In the genomic region with DNA sequence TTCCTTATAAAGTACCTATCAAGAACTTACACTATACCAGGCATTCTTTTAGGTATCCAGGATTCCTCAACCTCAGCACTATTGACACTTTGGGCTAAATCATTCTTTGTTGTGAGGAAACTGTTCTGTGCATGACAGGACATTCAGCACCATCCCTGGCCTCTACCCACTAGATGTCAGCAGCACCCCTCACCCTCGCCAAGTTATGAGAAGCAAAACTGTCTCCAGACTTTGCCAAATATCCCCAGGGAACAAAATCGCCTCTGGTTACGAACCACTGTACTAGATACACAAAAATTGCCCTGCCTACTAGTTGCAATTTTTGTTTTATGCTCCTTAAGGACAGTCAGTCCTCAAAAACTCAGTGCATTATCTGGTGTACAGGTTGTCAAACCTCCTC, we compare ENCODE assay signal across 19 cellular contexts. TPM values are rescaled to one million over a fixed set of nuclear protein-coding genes. Genes with fewer than 3 reads are reported as not detected.
DNase-seq lines count a peak whose midpoint lies in the region; ATAC-seq and TF ChIP-seq lines count a peak whose summit lies in the region.
"Had no signal": no experiment of that assay in that cellular context is flagged by ENCODE, and none has a peak within 500 bp of the region (broad histone marks: within the 10 kb centered on the region; RNA-seq: fewer than 3 reads in every experiment).

No MANE protein-coding gene starts in this region.

- H3K4me3 ChIP-seq in A673 (ENCODE audit: low read depth, low read length, poor library complexity, severe bottlenecking) (no peak overlapping the region), heart left ventricle (no peak overlapping the region)
- H3K4me3 ChIP-seq: thoracic aorta had no signal

- peak; percentile 52 for DNase-seq in A673 (ENCODE audit: low spot score)
- DNase-seq in H4 (ENCODE audit: low spot score) = peak; percentile 59
- peak; percentile 65 for DNase-seq in SK-MEL-5 (ENCODE audit: low read depth, low spot score)
- peak in 3 of 5 donors; percentile 32 to 60 (median 33) for DNase-seq in heart left ventricle
- DNase-seq in germinal center (ENCODE audit: low spot score) = no peak
- no peak for DNase-seq in NCI-H2227 (lab: John Stamatoyannopoulos, UW; ENCODE audit: unreplicated experiment)
- no peak for DNase-seq in NCI-H526 treated with DMSO at 0.1 percent for 48 hours (lab: John Stamatoyannopoulos, UW)
- DNase-seq: activated CD4-positive, alpha-beta T cell treated with anti-CD3 and anti-CD28 coated beads, Interleukin-2, amount 10 ng/mL, durations not matched to agents 7 days and 5 days; activated T-cell treated with anti-CD3 and anti-CD28 coated beads, Interleukin-2, amount 50 U/mL, for 4 hours; amygdala; DMS153; immature natural killer cell; NCI-H1105; NCI-H446 treated with DMSO at 0.1 percent for 48 hours; stimulated activated CD4-positive, alpha-beta T cell treated with anti-CD3 and anti-CD28 coated beads, Interleukin-15, amount 100 ng/mL, for 24 hours; T-helper 17 cell had no signal

- H3K9me3 ChIP-seq in A673 (ENCODE audit: low read depth, low read length, poor library complexity, severe bottlenecking) (no peaks in the 10 kb centered on the region), heart left ventricle (no peaks in the 10 kb centered on the region)
- H3K9me3 ChIP-seq: thoracic aorta had no signal

- in situ Hi-C loops in SK-MEL-5 (cut with HindIII; ENCODE audit: low pct_unique_long_range_greater_than_20kb, low sequenced_read_pairs) = no loop called here

- no peaks in the 10 kb centered on the region for H3K36me3 ChIP-seq in A673 (ENCODE audit: insufficient read depth, low read length, poor library complexity, severe bottlenecking)
- H3K36me3 ChIP-seq in heart left ventricle = peaks cover 0 to 77% (median 26%) of the 10 kb centered on the region in 9 donors
- H3K36me3 ChIP-seq: thoracic aorta had no signal

- no peaks in the 10 kb centered on the region for H3K4me1 ChIP-seq in A673 (ENCODE audit: insufficient read depth, low read length, poor library complexity, severe bottlenecking)
- H3K4me1 ChIP-seq in heart left ventricle = peaks cover 9 to 86% (median 39%) of the 10 kb centered on the region in 12 donors

- ATAC-seq in heart left ventricle (peak in 3 of 4 donors; percentile 7 to 19 (median 19)), GM18519 (IDR thresholded peaks at IDR 0.05; ENCODE audit: low FRiP score, unreplicated experiment) (no peak)
- ATAC-seq: activated T-cell treated with anti-CD3 and anti-CD28 coated beads, Interleukin-2, amount 50 U/mL, for 4 hours; Panc1; T-helper 17 cell had no signal

- intact Hi-C loops in A673 (cut with micrococcal nuclease; ENCODE audit: unreplicated experiment) (no loop called here), heart left ventricle (cut with DNase I) (loop anchor here in 3 of 10 donors (5.0 to 10.0 kb wide), 3 partner anchors 34 to 137 kb away; partner anchors contain the start of gene PALMD (in 1 of the 3))

- H3K27me3 ChIP-seq in A673 (replicated peaks; ENCODE audit: insufficient read depth, low read depth, low read length, poor library complexity) = no peaks in the 10 kb centered on the region
- no peaks in the 10 kb centered on the region for H3K27me3 ChIP-seq in heart left ventricle

- no peak overlapping the region for H3K27ac ChIP-seq in A673 (ENCODE audit: low read depth, low read length, poor library complexity, severe bottlenecking)
- H3K27ac ChIP-seq in heart left ventricle = peak overlapping the region in 11 of 12 donors; percentile 15 to 64 (median 49)
- H3K27ac ChIP-seq: thoracic aorta had no signal

- POLR2A ChIA-PET in A673 (lab: Charles Lee; ENCODE audit: low non-redundant PET) = no interaction called here

- TF ChIP-seq CTCF in A673 (conservative IDR thresholded peaks at IDR 0.05; ENCODE audit: low read depth, low read length) = peak; percentile 27; the same call in 1 of the 2 replicates
- TF ChIP-seq CTCF in heart left ventricle (IDR thresholded peaks at IDR 0.05) = peak in 3 of 12 donors; percentile 7 to 35 (median 13)

- no peak for TF ChIP-seq POLR2A in heart left ventricle (IDR thresholded peaks at IDR 0.05)

- CTCF ChIA-PET in A673 (lab: Charles Lee) = interaction anchor here (0.7 kb wide), 1 partner anchor 25 kb away, joined by 5 read pairs; no protein-coding TSS in a partner anchor

- WGBS in heart left ventricle, 4 donors = 45 to 64% (median 53%) methylated on average over 3 of the region's 3 CpGs

- BruUV-seq in A673 (replicated peaks; lab: Mats Ljungman, UMichigan) = no TSS peak

RNA-seq across cellular contexts. Expression of gene PALMD, which starts 35.7 kb away (rescaled TPM):
- total RNA-seq in A673 (2021) (not detected in 2 replicates), heart left ventricle (100 to 1,000 TPM in 7 of 9 donors, 10 to 100 TPM in 2; 74.0 to 236 (median 120) TPM)
- total RNA-seq in H4 (2014; rRNA removed; shearing (Covaris generic)) = 0.21 TPM in 1 of 2 replicates, not detected in the other
- 0.11 and 0.40 TPM in 2 replicates for total RNA-seq in SK-MEL-5 (2014; rRNA removed; shearing (Covaris generic))
- 0.25 and 0.30 TPM in 2 replicates for polyA plus RNA-seq in SK-MEL-5 (2015; cell fraction: cytosol; rRNA removed)
- 0.33 and 0.38 TPM in 2 replicates for polyA plus RNA-seq in SK-MEL-5 (2015; cell fraction: nucleus; rRNA removed)
- polyA plus RNA-seq in heart left ventricle = 100 to 1,000 TPM in 1 of 2 donors, 10 to 100 TPM in 1; 95.2 to 134 TPM
- total RNA-seq: activated CD4-positive, alpha-beta T cell treated with anti-CD3 and anti-CD28 coated beads, Interleukin-2, amount 10 ng/mL, durations not matched to agents 7 days and 5 days; activated T-cell treated with anti-CD3 and anti-CD28 coated beads, Interleukin-2, amount 50 U/mL, for 4 hours; T-helper 17 cell had no signal
- polyA plus RNA-seq: immature natural killer cell had no signal

Comparison
In these comparisons a context has a peak if more than half of its experiments do, and no peak if none do; other contexts are left out.
1. DNase-seq: peak in A673 (single experiment), H4 (single experiment), SK-MEL-5 (single experiment) and heart left ventricle (3 of 5); none in germinal center (single experiment), NCI-H2227 (single experiment) and NCI-H526 treated with DMSO at 0.1 percent for 48 hours (single experiment).
2. RNA of gene PALMD, which starts 35.7 kb away (total RNA-seq): 74.0 to 236 TPM in heart left ventricle; 0.11 to 0.40 TPM in SK-MEL-5, 0.21 TPM in H4 and not detected in A673; every median in the first group is over 10 times any median in the second.